In genomic region chr15:82849556-82850241, GRCh38 we compare ENCODE assay signal across 8 cellular contexts. TPM values are rescaled to one million over a fixed set of nuclear protein-coding genes. Genes with fewer than 3 reads are reported as not detected.
DNase-seq lines count a peak whose midpoint lies in the region; ATAC-seq and TF ChIP-seq lines count a peak whose summit lies in the region.

No MANE protein-coding gene starts in this region.

- peak overlapping the region; percentile 94 for H2AFZ ChIP-seq in OCI-LY7 (ENCODE audit: low read length)

- no peaks in the 10 kb centered on the region for H3K27me3 ChIP-seq in heart right ventricle

- H3K27ac ChIP-seq in OCI-LY7 (ENCODE audit: low read depth, low read length, poor library complexity, severe bottlenecking), result no peak overlapping the region
- peak overlapping the region in 5 of 10 donors; percentile 16 to 62 (median 33) for H3K27ac ChIP-seq in heart right ventricle

- H3K4me3 Mint-ChIP-seq in activated naive CD8-positive, alpha-beta T cell treated with anti-CD3 and anti-CD28 coated beads, Interleukin-2, amount 10 ng/mL, durations not matched to agents 7 days and 5 days, result no peak overlapping the region

- CTCF ChIA-PET in OCI-LY7 (lab: Charles Lee; ENCODE audit: unreplicated experiment), result interaction anchor here (1.9 kb wide), 1 partner anchor 150 kb away, joined by 5 read pairs; no protein-coding TSS in a partner anchor

- H3K9me3 Mint-ChIP-seq in activated naive CD8-positive, alpha-beta T cell treated with anti-CD3 and anti-CD28 coated beads, Interleukin-2, amount 10 ng/mL, durations not matched to agents 7 days and 5 days, result no peaks in the 10 kb centered on the region

- H3K27me3 Mint-ChIP-seq in activated naive CD8-positive, alpha-beta T cell treated with anti-CD3 and anti-CD28 coated beads, Interleukin-2, amount 10 ng/mL, durations not matched to agents 7 days and 5 days, result peaks cover 4% of the 10 kb centered on the region

- H3K79me2 ChIP-seq in OCI-LY7 (ENCODE audit: insufficient read depth, low read depth, low read length), result no peaks in the 10 kb centered on the region

- ATAC-seq in activated naive CD8-positive, alpha-beta T cell treated with anti-CD3 and anti-CD28 coated beads, Interleukin-2, amount 10 ng/mL, durations not matched to agents 7 days and 5 days (ENCODE audit: low read depth), result peak; percentile 75
- ATAC-seq in heart right ventricle (peak; percentile 88 to 96 (median 92)), GM21515 (IDR thresholded peaks at IDR 0.05; ENCODE audit: unreplicated experiment) (no peak), HG03460 (IDR thresholded peaks at IDR 0.05; ENCODE audit: unreplicated experiment) (no peak)

- peak overlapping the region; percentile 55 for H3K27ac Mint-ChIP-seq in activated naive CD8-positive, alpha-beta T cell treated with anti-CD3 and anti-CD28 coated beads, Interleukin-2, amount 10 ng/mL, durations not matched to agents 7 days and 5 days

- no peaks in the 10 kb centered on the region for H3K36me3 ChIP-seq in OCI-LY7 (ENCODE audit: insufficient read depth, low read length)
- peaks cover 0 to 10% (median 0%) of the 10 kb centered on the region in 9 donors for H3K36me3 ChIP-seq in heart right ventricle

- intact Hi-C loops in OCI-LY7 (cut with micrococcal nuclease; ENCODE audit: unreplicated experiment), result loop anchor here (1.0 to 10.0 kb wide), 5 partner anchors 138 to 533 kb away; partner anchors contain the start of genes HDGFL3, RAMAC and RPS17
- intact Hi-C loops in heart right ventricle (cut with DNase I), result loop anchor here in 9 of 10 donors (1.0 to 10.0 kb wide), 5 partner anchors 135 to 153 kb away; partner anchors contain the start of gene RAMAC (in 4 of the 9)

- no TSS peak for BruUV-seq in OCI-LY7 (replicated peaks; lab: Mats Ljungman, UMichigan)

- 5 to 8% methylated on average over 20 of the region's 20 CpGs for WGBS in heart right ventricle, 2 donors

- peaks cover 19% of the 10 kb centered on the region for H3K4me1 Mint-ChIP-seq in activated naive CD8-positive, alpha-beta T cell treated with anti-CD3 and anti-CD28 coated beads, Interleukin-2, amount 10 ng/mL, durations not matched to agents 7 days and 5 days

- H3K9me2 ChIP-seq in OCI-LY7 (ENCODE audit: insufficient read depth, low read length), result no peaks in the 10 kb centered on the region

- no peak overlapping the region for H3K4me3 ChIP-seq in OCI-LY7 (ENCODE audit: low read depth, low read length, poor library complexity, severe bottlenecking)
- peak overlapping the region in 5 of 10 donors; percentile 9 to 36 (median 19) for H3K4me3 ChIP-seq in heart right ventricle

- DNase-seq in GM04504 (ENCODE audit: low read depth) (peak; percentile 68), HPDE6-E6E7 (ENCODE audit: extremely low spot score) (peak; percentile 54), OCI-LY7 (ENCODE audit: low spot score) (peak; percentile 82), heart right ventricle (peak; percentile 74 to 82), pons (ENCODE audit: low spot score) (peak; percentile 76)
- peak; percentile 59 for DNase-seq in activated naive CD8-positive, alpha-beta T cell treated with anti-CD3 and anti-CD28 coated beads, Interleukin-2, amount 10 ng/mL, durations not matched to agents 7 days and 5 days

- no peaks in the 10 kb centered on the region for H4K20me1 ChIP-seq in OCI-LY7 (ENCODE audit: insufficient read depth, low read length)

- H3K4me2 ChIP-seq in OCI-LY7 (ENCODE audit: low read length), result peak overlapping the region; percentile 31; the same call in 1 of the 2 replicates

- H3K36me3 Mint-ChIP-seq in activated naive CD8-positive, alpha-beta T cell treated with anti-CD3 and anti-CD28 coated beads, Interleukin-2, amount 10 ng/mL, durations not matched to agents 7 days and 5 days, result peaks cover 1% of the 10 kb centered on the region

- H3K9me3 ChIP-seq in OCI-LY7 (ENCODE audit: low read length), result no peaks in the 10 kb centered on the region
- no peaks in the 10 kb centered on the region for H3K9me3 ChIP-seq in heart right ventricle

- POLR2A ChIA-PET in OCI-LY7 (lab: Charles Lee), result interaction anchor here (0.6 to 1.1 kb wide), 2 partner anchors 44 kb away, joined by 3 read pairs; partner anchors contain the start of gene FSD2
- POLR2A ChIA-PET in activated naive CD8-positive, alpha-beta T cell treated with anti-CD3 and anti-CD28 coated beads, Interleukin-2, amount 10 ng/mL, durations not matched to agents 7 days and 5 days (lab: Charles Lee), result interaction anchor here (0.9 to 1.7 kb wide), 2 partner anchors 136 to 151 kb away, joined by 7 read pairs; partner anchors contain the start of gene RAMAC

- H3K4me1 ChIP-seq in OCI-LY7 (ENCODE audit: insufficient read depth, low read length, poor library complexity, severe bottlenecking), result peaks cover 21% of the 10 kb centered on the region
- peaks cover 0 to 16% (median 14%) of the 10 kb centered on the region in 9 donors for H3K4me1 ChIP-seq in heart right ventricle

- TF ChIP-seq CTCF in OCI-LY7 (conservative IDR thresholded peaks at IDR 0.05; ENCODE audit: low read length) (peak; percentile 87), heart right ventricle (IDR thresholded peaks at IDR 0.05) (peak; percentile 50 to 90 (median 76))

RNA-seq across cellular contexts. Expression of gene WHAMM, which starts 40.3 kb away (rescaled TPM):
- 7.3 and 8.6 TPM in 2 replicates for total RNA-seq in OCI-LY7 (2014; rRNA removed; shearing (Covaris generic))
- total RNA-seq in OCI-LY7 (2022), result 13.6 and 13.7 TPM in 2 replicates
- total RNA-seq in activated naive CD8-positive, alpha-beta T cell treated with anti-CD3 and anti-CD28 coated beads, Interleukin-2, amount 10 ng/mL, durations not matched to agents 7 days and 5 days, result 10 to 100 TPM; 18.1 to 18.2 TPM
- total RNA-seq in heart right ventricle, result 1 to 10 TPM; 5.4 to 8.1 (median 6.8) TPM
- polyA plus RNA-seq in heart right ventricle, result 1 to 10 TPM; 3.2 to 3.9 TPM

RNA-seq across cellular contexts. Expression of gene FSD2, which starts 43.8 kb away (rescaled TPM):
- 0.13 and 0.92 TPM in 2 replicates for total RNA-seq in OCI-LY7 (2014; rRNA removed; shearing (Covaris generic))
- total RNA-seq in OCI-LY7 (2022), result 0.28 and 0.32 TPM in 2 replicates
- total RNA-seq in activated naive CD8-positive, alpha-beta T cell treated with anti-CD3 and anti-CD28 coated beads, Interleukin-2, amount 10 ng/mL, durations not matched to agents 7 days and 5 days, result not detected
- total RNA-seq in heart right ventricle, result 100 to 1,000 TPM in 3 of 10 donors, 10 to 100 TPM in 7; 50.3 to 142 (median 88.8) TPM
- 10 to 100 TPM in 1 of 2 donors, 1 to 10 TPM in 1; 1.7 to 24.9 TPM for polyA plus RNA-seq in heart right ventricle

Comparison
In these comparisons a context has a peak if more than half of its experiments do, and no peak if none do; other contexts are left out.
1. ATAC-seq: peak in activated naive CD8-positive, alpha-beta T cell treated with anti-CD3 and anti-CD28 coated beads, Interleukin-2, amount 10 ng/mL, durations not matched to agents 7 days and 5 days (single experiment) and heart right ventricle (8 of 8); none in GM21515 (single experiment) and HG03460 (single experiment).
2. RNA of gene FSD2, which starts 43.8 kb away (total RNA-seq): 50.3 to 142 TPM in heart right ventricle; 0.13 to 0.92 TPM in OCI-LY7 and not detected in activated naive CD8-positive, alpha-beta T cell treated with anti-CD3 and anti-CD28 coated beads, Interleukin-2, amount 10 ng/mL, durations not matched to agents 7 days and 5 days; every median in the first group is over 10 times any median in the second.
3. Peak in every context shown above with its lines, with median percentiles within 50 percentile points of each other: DNase-seq.